14 cellular contexts compared by ENCODE assay signal in the genomic region with DNA sequence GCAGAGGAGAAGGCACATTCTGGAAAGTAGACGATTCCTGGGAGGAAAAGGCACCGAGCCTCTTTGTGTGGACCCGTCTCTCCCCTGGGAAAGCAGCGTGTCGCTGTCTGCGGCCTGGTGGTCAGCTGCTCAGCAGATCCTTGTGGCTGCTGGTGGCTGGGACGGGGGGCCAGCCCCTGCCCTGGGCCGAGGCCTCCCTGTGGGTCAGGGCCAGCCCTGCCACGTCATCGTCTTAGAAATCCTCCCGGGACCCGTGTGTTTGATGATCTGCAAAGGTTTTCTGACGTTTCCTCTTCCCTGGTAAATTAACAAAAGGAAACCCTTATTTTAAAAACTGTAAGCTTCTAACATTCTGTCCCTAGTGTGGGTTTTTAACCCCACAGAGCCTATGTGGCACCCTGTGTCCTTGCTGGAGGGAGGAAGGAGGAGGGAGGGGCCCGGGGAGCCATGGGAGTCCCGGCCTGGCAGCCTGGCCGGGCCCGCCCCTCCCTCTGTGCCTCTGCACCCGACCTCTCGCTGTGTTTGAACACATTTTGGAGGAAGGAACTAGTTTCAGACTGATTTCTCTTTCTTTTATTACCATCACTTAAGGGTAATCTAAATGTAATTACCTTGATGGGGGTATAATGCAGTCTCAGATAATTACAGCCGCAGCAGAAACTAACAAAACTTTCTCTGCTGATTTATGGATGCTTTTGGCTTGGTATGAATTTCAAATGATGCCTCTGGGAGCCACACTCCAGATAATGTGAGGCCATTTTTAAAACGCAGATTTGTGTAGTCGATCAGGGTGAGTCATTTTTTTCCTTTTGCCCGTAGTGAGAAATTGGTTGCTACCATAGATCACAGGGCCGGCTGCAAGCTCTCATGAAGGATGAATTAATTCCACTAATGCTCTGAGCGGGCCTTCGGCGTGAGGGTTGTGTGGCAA.
A peak's percentile ranks its signal among the peaks of the same experiment; 100 is the strongest.
DNase-seq lines count a peak whose midpoint lies in the region; ATAC-seq and TF ChIP-seq lines count a peak whose summit lies in the region.
"Had no signal": no experiment of that assay in that cellular context is flagged by ENCODE, and none has a peak within 500 bp of the region (broad histone marks: within the 10 kb centered on the region; RNA-seq: fewer than 3 reads in every experiment).

No MANE protein-coding gene starts in this region.

- no peak overlapping the region for H3K27ac ChIP-seq in suprapubic skin
- H3K27ac ChIP-seq: neural progenitor cell, SJCRH30 had no signal

- H3K9me3 Mint-ChIP-seq in HFFc6, result peaks cover 4% of the 10 kb centered on the region

- peaks cover 29% of the 10 kb centered on the region for H3K36me3 Mint-ChIP-seq in HFFc6 (ENCODE audit: low read depth)

- TF ChIP-seq CTCF in HFFc6 (IDR thresholded peaks at IDR 0.05) (no peak), cardiac fibroblast (IDR thresholded peaks at IDR 0.05; ENCODE audit: low read depth, low read length) (no peak), suprapubic skin (IDR thresholded peaks at IDR 0.05) (no peak)

- TF ChIP-seq POLR2A in suprapubic skin (IDR thresholded peaks at IDR 0.05), result no peak

- H3K9me3 ChIP-seq in suprapubic skin, result no peaks in the 10 kb centered on the region
- H3K9me3 ChIP-seq: SJCRH30 had no signal

- peak overlapping the region; percentile 51; the same call in 1 of the 2 replicates for H3K27ac Mint-ChIP-seq in HFFc6
- H3K27ac Mint-ChIP-seq: neural progenitor cell had no signal

- H3K36me3 ChIP-seq in suprapubic skin, result peaks cover 35% of the 10 kb centered on the region
- H3K36me3 ChIP-seq: neural progenitor cell, SJCRH30 had no signal

- no peak overlapping the region; the same call in 1 of the 2 replicates for H3K4me3 Mint-ChIP-seq in HFFc6
- H3K4me3 Mint-ChIP-seq: neural progenitor cell had no signal

- no peak for DNase-seq in HFFc6
- DNase-seq in cardiac fibroblast (ENCODE audit: low read depth in 2 of 2), result peak; percentile 50 to 72
- peak; percentile 50 for DNase-seq in islet precursor cell
- DNase-seq in suprapubic skin (ENCODE audit: low spot score in 2 of 2), result peak; percentile 6 to 60
- DNase-seq in NCI-H1694 (lab: John Stamatoyannopoulos, UW), result no peak
- DNase-seq in T-helper 1 cell, result no peak
- DNase-seq in NCI-H446 treated with DMSO at 0.1 percent for 48 hours (lab: John Stamatoyannopoulos, UW), result no peak
- DNase-seq: amygdala, DMS153, NCI-H1092 treated with DMSO at 0.1 percent for 48 hours, SJCRH30 had no signal

- peaks cover 2% of the 10 kb centered on the region for H3K4me1 ChIP-seq in suprapubic skin
- H3K4me1 ChIP-seq: neural progenitor cell, SJCRH30 had no signal

- H3K27me3 Mint-ChIP-seq in HFFc6 (ENCODE audit: insufficient read depth), result peaks cover 1% of the 10 kb centered on the region

- H3K27me3 ChIP-seq in suprapubic skin, result no peaks in the 10 kb centered on the region
- H3K27me3 ChIP-seq: neural progenitor cell, SJCRH30 had no signal

- peaks cover 4% of the 10 kb centered on the region; the same call in 1 of the 2 replicates for H3K4me1 Mint-ChIP-seq in HFFc6 (ENCODE audit: low read depth)

- no peak for ATAC-seq in GM21515 (IDR thresholded peaks at IDR 0.05; ENCODE audit: unreplicated experiment)
- ATAC-seq: HCT116 had no signal

- H3K4me3 ChIP-seq in cardiac fibroblast (replicated peaks in 1 of 2; ENCODE audit: low read depth in 2 of 2, low read length in 2 of 2), result no peak overlapping the region
- H3K4me3 ChIP-seq in suprapubic skin, result no peak overlapping the region
- H3K4me3 ChIP-seq: neural progenitor cell, SJCRH30 had no signal

- no peak for TF ChIP-seq EP300 in suprapubic skin (IDR thresholded peaks at IDR 0.05)

- 79% methylated on average over 19 of the region's 27 CpGs for WGBS in suprapubic skin

Comparison
In these comparisons a context has a peak if more than half of its experiments do, and no peak if none do; other contexts are left out.
1. DNase-seq: peak in cardiac fibroblast (2 of 2), islet precursor cell (single experiment) and suprapubic skin (2 of 2); none in HFFc6 (single experiment), NCI-H1694 (single experiment), T-helper 1 cell (0 of 5) and NCI-H446 treated with DMSO at 0.1 percent for 48 hours (single experiment).